ENCODE assay signal across 20 cellular contexts in the genomic region with DNA sequence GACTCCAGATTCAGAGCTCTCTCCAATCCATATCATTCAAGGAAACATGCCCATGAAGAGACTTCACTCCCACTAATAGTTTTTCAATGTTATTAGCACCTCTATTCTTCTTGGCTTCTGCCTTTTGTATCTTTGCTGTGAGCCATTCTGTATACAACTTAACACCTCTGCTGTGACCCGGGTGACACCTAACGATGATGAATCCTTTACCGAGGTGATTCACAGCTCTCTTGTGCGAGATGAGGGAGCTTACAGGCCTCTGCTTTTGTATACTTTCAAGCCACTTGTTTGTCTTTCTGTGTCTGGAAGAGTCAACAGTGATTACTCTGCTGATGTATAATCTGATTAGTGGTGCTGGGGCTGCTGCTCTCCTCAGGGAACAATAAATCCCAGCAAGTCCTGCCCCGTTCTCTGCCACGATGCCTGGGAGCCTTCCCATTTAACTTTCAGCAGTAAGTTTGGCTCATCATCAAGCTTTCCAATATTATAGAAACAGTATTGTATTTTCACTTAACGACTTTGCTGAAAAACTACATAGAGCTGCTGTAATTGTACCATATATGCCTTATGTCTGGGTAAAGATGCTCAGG.
DNase-seq lines count a peak whose midpoint lies in the region; ATAC-seq and TF ChIP-seq lines count a peak whose summit lies in the region.
"Had no signal": no experiment of that assay in that cellular context is flagged by ENCODE, and none has a peak within 500 bp of the region (broad histone marks: within the 10 kb centered on the region; RNA-seq: fewer than 3 reads in every experiment).

No MANE protein-coding gene starts in this region.

- no peaks in the 10 kb centered on the region for H4K20me1 ChIP-seq in hepatocyte (ENCODE audit: insufficient read depth, poor library complexity, severe bottlenecking)

- H3K27ac ChIP-seq in hepatocyte (no peak overlapping the region), lower lobe of right lung (no peak overlapping the region)
- H3K27ac ChIP-seq: body of pancreas, coronary artery, Peyer's patch had no signal

- WGBS in hepatocyte (ENCODE audit: low lambda C conversion rate, missing lambda C conversion rate), result 20% methylated on average over 7 of the region's 7 CpGs

- intact Hi-C loops in lower lobe of right lung (cut with DNase I), result no loop called here

- H3K4me1 ChIP-seq in BE2C (no peaks in the 10 kb centered on the region), hepatocyte (ENCODE audit: insufficient read depth) (no peaks in the 10 kb centered on the region), lower lobe of right lung (no peaks in the 10 kb centered on the region)
- H3K4me1 ChIP-seq: body of pancreas, Peyer's patch had no signal

- H3K27me3 ChIP-seq in BE2C, result no peaks in the 10 kb centered on the region
- no peaks in the 10 kb centered on the region; the same call in 1 of the 2 replicates for H3K27me3 ChIP-seq in MG63
- peaks cover 4% of the 10 kb centered on the region for H3K27me3 ChIP-seq in hepatocyte
- H3K27me3 ChIP-seq in lower lobe of right lung (ENCODE audit: low read depth), result no peaks in the 10 kb centered on the region
- H3K27me3 ChIP-seq: body of pancreas, Peyer's patch had no signal

- H2AFZ ChIP-seq in hepatocyte, result no peak overlapping the region

- H3K9me3 ChIP-seq in BE2C (no peaks in the 10 kb centered on the region), MG63 (no peaks in the 10 kb centered on the region), hepatocyte (ENCODE audit: low read depth) (no peaks in the 10 kb centered on the region), lower lobe of right lung (no peaks in the 10 kb centered on the region)
- H3K9me3 ChIP-seq: body of pancreas, Peyer's patch had no signal

- DNase-seq in BE2C (peak; percentile 7), MG63 (peak; percentile 35), NCI-H82 treated with DMSO at 0.1 percent for 48 hours (lab: John Stamatoyannopoulos, UW; ENCODE audit: unreplicated experiment) (peak; percentile 91), hepatocyte (ENCODE audit: low spot score) (peak; percentile 33), hepatic stellate cell (ENCODE audit: low spot score) (no peak), lower lobe of right lung (no peak), NCI-H2029 (lab: John Stamatoyannopoulos, UW) (no peak)
- DNase-seq: activated CD4-positive, alpha-beta T cell treated with anti-CD3 and anti-CD28 coated beads, Interleukin-2, amount 50 U/mL, for 48 hours; activated T-cell treated with anti-CD3 and anti-CD28 coated beads, Interleukin-2, amount 50 U/mL, for 24 hours; body of pancreas; midbrain; MM.1S; NCI-H446; nucleus accumbens; Peyer's patch; stimulated activated CD4-positive, alpha-beta T cell treated with anti-CD3 and anti-CD28 coated beads, Interleukin-2, amount 100 ng/mL, for 48 hours had no signal

- ATAC-seq in lower lobe of right lung, result no peak
- ATAC-seq in HG02623 (IDR thresholded peaks at IDR 0.05; ENCODE audit: unreplicated experiment), result no peak
- ATAC-seq: body of pancreas, HCT116, sciatic nerve had no signal

- no peaks in the 10 kb centered on the region for H3K36me3 ChIP-seq in BE2C
- no peaks in the 10 kb centered on the region for H3K36me3 ChIP-seq in MG63
- H3K36me3 ChIP-seq in hepatocyte (replicated peaks; ENCODE audit: insufficient read depth, low read depth), result no peaks in the 10 kb centered on the region
- H3K36me3 ChIP-seq in lower lobe of right lung, result no peaks in the 10 kb centered on the region
- H3K36me3 ChIP-seq: Peyer's patch had no signal

- no peak overlapping the region for H3K4me3 ChIP-seq in BE2C (ENCODE audit: low read depth, low read length)
- no peak overlapping the region for H3K4me3 ChIP-seq in MG63
- no peak overlapping the region for H3K4me3 ChIP-seq in hepatocyte
- no peak overlapping the region for H3K4me3 ChIP-seq in lower lobe of right lung
- H3K4me3 ChIP-seq: body of pancreas, coronary artery, Peyer's patch had no signal

- no peak overlapping the region for H3K4me2 ChIP-seq in hepatocyte

- no peaks in the 10 kb centered on the region for H3K9me2 ChIP-seq in hepatocyte (replicated peaks; ENCODE audit: insufficient read depth)

- TF ChIP-seq CTCF in BE2C (IDR thresholded peaks at IDR 0.05; ENCODE audit: low read depth, low read length) (no peak), hepatocyte (IDR thresholded peaks at IDR 0.05; ENCODE audit: poor library complexity) (no peak), lower lobe of right lung (IDR thresholded peaks at IDR 0.05) (no peak)

- no peaks in the 10 kb centered on the region for H3K79me2 ChIP-seq in hepatocyte

Comparison
In these comparisons a context has a peak if more than half of its experiments do, and no peak if none do; other contexts are left out.
1. DNase-seq: peak in BE2C (single experiment), MG63 (single experiment), NCI-H82 treated with DMSO at 0.1 percent for 48 hours (single experiment) and hepatocyte (single experiment); none in hepatic stellate cell (single experiment), lower lobe of right lung (single experiment) and NCI-H2029 (single experiment).